25 cellular contexts compared by ENCODE assay signal in genomic region chr2:69126341-69126740, GRCh38.
"Had no signal": no experiment of that assay in that cellular context is flagged by ENCODE, and none has a peak within 500 bp of the region (broad histone marks: within the 10 kb centered on the region; RNA-seq: fewer than 3 reads in every experiment).

No MANE protein-coding gene starts in this region.

- H3K27me3 ChIP-seq: neutrophil, pancreas, right lobe of liver, sigmoid colon, stomach, thyroid gland, tibial nerve, upper lobe of left lung, uterus had no signal

- H3K4me3 ChIP-seq: pancreas, prostate gland, right lobe of liver, sigmoid colon, stomach, thoracic aorta, thyroid gland, tibial nerve, upper lobe of left lung, uterus had no signal

- H3K9me3 ChIP-seq: neutrophil, pancreas, prostate gland, right lobe of liver, sigmoid colon, stomach, thoracic aorta, thyroid gland, tibial nerve, upper lobe of left lung, uterus had no signal

- H3K4me1 ChIP-seq: pancreas, prostate gland, right lobe of liver, sigmoid colon, stomach, thyroid gland, tibial nerve, upper lobe of left lung, uterus had no signal

- ATAC-seq: naive thymus-derived CD8-positive, alpha-beta T cell; natural killer cell treated with Interleukin-12 subunit alpha and Interleukin-12 subunit beta and Interleukin-15 and Interleukin-18, amount 100 ng/mL, for 72 hours; pancreas; right cardiac atrium; right lobe of liver; stimulated activated effector memory CD8-positive, alpha-beta T cell treated with anti-CD3 and anti-CD28 coated beads, Interleukin-12 subunit alpha, Interleukin-12 subunit beta, amount 100 ng/mL, for 72 hours; stimulated activated naive B cell treated with anti-CD40 and anti-IgM and Interleukin-4, amounts not matched to agents 10 μg/mL and 1 μg/mL and 100 μg/mL, for 72 hours had no signal

- H3K27ac ChIP-seq: neutrophil, pancreas, prostate gland, right lobe of liver, sigmoid colon, stomach, thoracic aorta, thyroid gland, tibial nerve, upper lobe of left lung, uterus had no signal

- H3K36me3 ChIP-seq: neutrophil, pancreas, prostate gland, right lobe of liver, thyroid gland, uterus had no signal

- DNase-seq: naive thymus-derived CD8-positive, alpha-beta T cell; nephron progenitor cell; nucleus accumbens; pancreas; right cardiac atrium; right lobe of liver; sigmoid colon; small intestine; stimulated activated CD4-positive, alpha-beta T cell treated with anti-CD3 and anti-CD28 coated beads, Interleukin-15, amount 100 ng/mL, for 24 hours; stimulated activated CD4-positive, alpha-beta T cell treated with anti-CD3 and anti-CD28 coated beads, Interleukin-2, amount 100 ng/mL, for 24 hours; stimulated activated CD4-positive, alpha-beta T cell treated with anti-CD3 and anti-CD28 coated beads, Interleukin-2, amount 100 ng/mL, for 48 hours; stimulated activated CD4-positive, alpha-beta T cell treated with anti-CD3 and anti-CD28 coated beads, Interleukin-4, amount 100 ng/mL, for 24 hours; stimulated activated naive B cell treated with anti-CD40 and anti-IgM and Interleukin-4, amounts not matched to agents 10 μg/mL and 1 μg/mL and 100 μg/mL, for 72 hours; stimulated activated naive CD4-positive, alpha-beta T cell treated with Interleukin-2 at 50 U/mL for 16 hours; stomach; thyroid gland; trophoblast cell; upper lobe of left lung; uterus had no signal
